26 cellular contexts compared by ENCODE assay signal in genomic region chr2:48692292-48692691, GRCh38.
"Had no signal": no experiment of that assay in that cellular context is flagged by ENCODE, and none has a peak within 500 bp of the region (broad histone marks: within the 10 kb centered on the region; RNA-seq: fewer than 3 reads in every experiment).

No MANE protein-coding gene starts in this region.

- H3K36me3 Mint-ChIP-seq: brain had no signal

- H3K27ac Mint-ChIP-seq: activated naive CD8-positive, alpha-beta T cell treated with anti-CD3 and anti-CD28 coated beads, Interleukin-2, amount 50 U/mL, for 24 hours; activated T-cell treated with anti-CD3 and anti-CD28 coated beads, Interleukin-2, amount 50 U/mL, for 72 hours; nephron; stimulated activated naive CD8-positive, alpha-beta T cell treated with anti-CD3 and anti-CD28 coated beads, Interleukin-15, Interleukin-2, amounts not matched to agents 100 ng/mL and 50 ng/mL, for 24 hours had no signal

- H3K27ac ChIP-seq: hepatocyte, right lobe of liver, skin epidermis, thyroid gland had no signal

- H3K4me1 Mint-ChIP-seq: activated naive CD8-positive, alpha-beta T cell treated with anti-CD3 and anti-CD28 coated beads, Interleukin-2, amount 50 U/mL, for 24 hours; nephron had no signal

- H3K79me2 ChIP-seq: hepatocyte had no signal

- DNase-seq: activated CD4-positive, alpha-beta T cell treated with anti-CD3 and anti-CD28 coated beads for 4 hours; activated CD4-positive, alpha-beta T cell treated with anti-CD3 and anti-CD28 coated beads, Interleukin-2, amount 50 U/mL, for 48 hours; activated CD4-positive, CD25-positive, alpha-beta regulatory T cell; activated effector memory CD4-positive, alpha-beta T cell treated with anti-CD3 and anti-CD28 coated beads, Interleukin-2, amount 50 U/mL, for 16 hours; activated naive CD4-positive, alpha-beta T cell treated with anti-CD3 and anti-CD28 coated beads, Interleukin-2, amount 50 U/mL, for 16 hours; activated naive CD8-positive, alpha-beta T cell treated with anti-CD3 and anti-CD28 coated beads, Interleukin-2, amount 50 U/mL, for 24 hours; activated T-cell treated with anti-CD3 and anti-CD28 coated beads, Interleukin-2, amount 50 U/mL, for 72 hours; effector memory CD4-positive, alpha-beta T cell; glutamatergic neuron; left ventricle myocardium superior; mammary epithelial cell; nucleus accumbens; right lobe of liver; stimulated activated CD4-positive, alpha-beta T cell treated with anti-CD3 and anti-CD28 coated beads, Interleukin-1b, Interleukin-23, amount 100 ng/mL, for 48 hours; substantia nigra; T-helper 9 cell; thyroid gland had no signal

- H3K4me3 ChIP-seq: hepatocyte, right lobe of liver, skin epidermis, thyroid gland had no signal

- H2AFZ ChIP-seq: hepatocyte had no signal

- H3K4me1 ChIP-seq: right lobe of liver had no signal

- H3K9me3 ChIP-seq: right lobe of liver, thyroid gland had no signal

- H3K27me3 ChIP-seq: hepatocyte, right lobe of liver, thyroid gland had no signal

- FAIRE-seq: endothelial cell of umbilical vein, frontal cortex, urothelium cell line had no signal

- H3K9me3 Mint-ChIP-seq: activated naive CD8-positive, alpha-beta T cell treated with anti-CD3 and anti-CD28 coated beads, Interleukin-2, amount 50 U/mL, for 24 hours; activated T-cell treated with anti-CD3 and anti-CD28 coated beads, Interleukin-2, amount 50 U/mL, for 72 hours; nephron; stimulated activated naive CD8-positive, alpha-beta T cell treated with anti-CD3 and anti-CD28 coated beads, Interleukin-15, Interleukin-2, amounts not matched to agents 100 ng/mL and 50 ng/mL, for 24 hours had no signal

- ATAC-seq: activated naive CD8-positive, alpha-beta T cell treated with anti-CD3 and anti-CD28 coated beads, Interleukin-2, amount 50 U/mL, for 24 hours; activated T-cell treated with anti-CD3 and anti-CD28 coated beads, Interleukin-2, amount 50 U/mL, for 72 hours; esophagus mucosa; left ventricle myocardium superior; right lobe of liver had no signal

- H3K36me3 ChIP-seq: right lobe of liver, thyroid gland had no signal

- H3K4me3 Mint-ChIP-seq: activated naive CD8-positive, alpha-beta T cell treated with anti-CD3 and anti-CD28 coated beads, Interleukin-2, amount 50 U/mL, for 24 hours; activated T-cell treated with anti-CD3 and anti-CD28 coated beads, Interleukin-2, amount 50 U/mL, for 72 hours; brain; nephron; stimulated activated naive CD8-positive, alpha-beta T cell treated with anti-CD3 and anti-CD28 coated beads, Interleukin-15, Interleukin-2, amounts not matched to agents 100 ng/mL and 50 ng/mL, for 24 hours had no signal

- H3K4me2 ChIP-seq: hepatocyte had no signal
